Comparison of ENCODE assay signal across 11 cellular contexts in genomic region chr2:235605999-235606715, GRCh38.
DNase-seq lines count a peak whose midpoint lies in the region; TF ChIP-seq lines count a peak whose summit lies in the region.
"Had no signal": no experiment of that assay in that cellular context is flagged by ENCODE, and none has a peak within 500 bp of the region (broad histone marks: within the 10 kb centered on the region; RNA-seq: fewer than 3 reads in every experiment).

No MANE protein-coding gene starts in this region.

- peak overlapping the region; percentile 53 for H3K4me3 Mint-ChIP-seq in osteocyte (ENCODE audit: unreplicated experiment)
- H3K4me3 Mint-ChIP-seq in CD14-positive monocyte = no peak overlapping the region
- H3K4me3 Mint-ChIP-seq: activated T-cell treated with anti-CD3 and anti-CD28 coated beads, Interleukin-2, amount 50 U/mL, for 24 hours; CD4-positive, CD25-positive, alpha-beta regulatory T cell had no signal

- H3K36me3 ChIP-seq in SJSA1 = no peaks in the 10 kb centered on the region

- H3K4me1 Mint-ChIP-seq in osteocyte (ENCODE audit: unreplicated experiment) (peaks cover 46% of the 10 kb centered on the region), CD14-positive monocyte (no peaks in the 10 kb centered on the region)
- H3K4me1 Mint-ChIP-seq: CD4-positive, CD25-positive, alpha-beta regulatory T cell had no signal

- TF ChIP-seq CTCF in osteocyte (IDR thresholded peaks at IDR 0.05) = no peak
- TF ChIP-seq CTCF in CD14-positive monocyte (IDR thresholded peaks at IDR 0.05) = no peak

- peaks cover 18% of the 10 kb centered on the region for H3K4me1 ChIP-seq in SJSA1 (replicated peaks)

- H3K27me3 Mint-ChIP-seq in osteocyte (ENCODE audit: unreplicated experiment) (no peaks in the 10 kb centered on the region), CD14-positive monocyte (ENCODE audit: low read depth in 3 of 3) (peaks cover 1 to 12% (median 9%) of the 10 kb centered on the region in 3 donors)
- H3K27me3 Mint-ChIP-seq: CD4-positive, CD25-positive, alpha-beta regulatory T cell had no signal

- H3K36me3 Mint-ChIP-seq in osteocyte (ENCODE audit: unreplicated experiment) (no peaks in the 10 kb centered on the region), CD14-positive monocyte (no peaks in the 10 kb centered on the region)
- H3K36me3 Mint-ChIP-seq: CD4-positive, CD25-positive, alpha-beta regulatory T cell had no signal

- H3K4me3 ChIP-seq in SJSA1 = no peak overlapping the region

- H3K9me3 ChIP-seq in SJSA1 (replicated peaks) = no peaks in the 10 kb centered on the region

- peak overlapping the region; percentile 35 for H3K27ac ChIP-seq in SJSA1

- H3K9me3 Mint-ChIP-seq in osteocyte (ENCODE audit: unreplicated experiment) (no peaks in the 10 kb centered on the region), CD14-positive monocyte (peaks cover 5 to 14% (median 8%) of the 10 kb centered on the region in 7 donors)

- H3K27ac Mint-ChIP-seq in osteocyte (ENCODE audit: unreplicated experiment) (peak overlapping the region; percentile 93), CD14-positive monocyte (no peak overlapping the region)
- H3K27ac Mint-ChIP-seq: activated T-cell treated with anti-CD3 and anti-CD28 coated beads, Interleukin-2, amount 50 U/mL, for 24 hours; CD4-positive, CD25-positive, alpha-beta regulatory T cell had no signal

- peak; percentile 74 for DNase-seq in EL
- no peak for DNase-seq in SJSA1 (ENCODE audit: low read depth in 1 of 2, low spot score in 2 of 2)
- DNase-seq in fibroblast of gingiva (ENCODE audit: low read depth) = peak; percentile 88
- DNase-seq in osteocyte (ENCODE audit: extremely low spot score, unreplicated experiment) = no peak
- DNase-seq in CD14-positive monocyte (ENCODE audit: low spot score) = no peak
- DNase-seq in NK-92 treated with Interleukin-12 subunit alpha and Interleukin-12 subunit beta, amount 100 ng/mL, for 24 hours (lab: John Stamatoyannopoulos, UW) = no peak
- no peak for DNase-seq in NCI-H446 treated with DMSO at 0.1 percent for 48 hours (lab: John Stamatoyannopoulos, UW)
- DNase-seq in Ammon's horn (ENCODE audit: low spot score) = no peak
- DNase-seq: activated CD4-positive, CD25-positive, alpha-beta regulatory T cell; activated T-cell treated with anti-CD3 and anti-CD28 coated beads, Interleukin-2, amount 50 U/mL, for 24 hours had no signal

- H3K27me3 ChIP-seq in SJSA1 (replicated peaks) = no peaks in the 10 kb centered on the region

- intact Hi-C loops in CD14-positive monocyte (cut with micrococcal nuclease) = no loop called here

Comparison
In these comparisons a context has a peak if more than half of its experiments do, and no peak if none do; other contexts are left out.
1. DNase-seq: peak in EL (single experiment) and fibroblast of gingiva (single experiment); none in SJSA1 (0 of 2), osteocyte (single experiment), CD14-positive monocyte (single experiment), NK-92 treated with Interleukin-12 subunit alpha and Interleukin-12 subunit beta, amount 100 ng/mL, for 24 hours (single experiment), NCI-H446 treated with DMSO at 0.1 percent for 48 hours (single experiment) and Ammon's horn (single experiment).